ENCODE assay signal across 32 cellular contexts in the genomic region with DNA sequence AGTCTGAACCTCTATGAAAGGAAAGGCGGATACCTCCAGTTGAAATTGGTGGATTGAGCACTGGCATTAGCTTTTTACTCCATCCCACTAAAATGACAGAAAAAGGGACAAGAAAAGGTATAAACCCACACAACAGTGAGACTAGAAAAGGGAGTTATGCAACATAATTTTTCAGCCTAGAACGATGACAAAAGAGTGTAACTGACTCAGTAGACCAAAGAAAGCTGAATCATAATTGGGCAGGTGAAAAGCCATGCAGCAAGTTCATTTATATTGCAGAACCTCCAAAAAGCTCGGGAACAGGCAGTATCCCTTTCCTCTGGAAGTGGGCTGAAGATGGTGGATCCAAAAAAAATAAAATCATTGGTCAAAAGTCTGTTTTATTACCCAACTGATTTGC.
"Had no signal": no experiment of that assay in that cellular context is flagged by ENCODE, and none has a peak within 500 bp of the region (broad histone marks: within the 10 kb centered on the region; RNA-seq: fewer than 3 reads in every experiment).

No MANE protein-coding gene starts in this region.

- H3K27ac Mint-ChIP-seq: activated B cell treated with CpG ODN at 0.5 μM for 24 hours; activated CD4-positive, alpha-beta memory T cell treated with anti-CD3 and anti-CD28 coated beads, Interleukin-2, amount 10 ng/mL, durations not matched to agents 7 days and 5 days; activated CD8-positive, alpha-beta memory T cell treated with anti-CD3 and anti-CD28 coated beads, Interleukin-2, amount 10 ng/mL, durations not matched to agents 7 days and 5 days; activated naive CD4-positive, alpha-beta T cell treated with anti-CD3 and anti-CD28 coated beads, Interleukin-2, amount 10 ng/mL, durations not matched to agents 7 days and 5 days; activated naive CD8-positive, alpha-beta T cell; activated naive CD8-positive, alpha-beta T cell treated with anti-CD3 and anti-CD28 coated beads, Interleukin-2, amount 50 U/mL, for 24 hours; brain; IgD-negative memory B cell; T-cell had no signal

- H3K4me1 Mint-ChIP-seq: activated B cell treated with CpG ODN at 0.5 μM for 24 hours; activated CD4-positive, alpha-beta memory T cell treated with anti-CD3 and anti-CD28 coated beads, Interleukin-2, amount 10 ng/mL, durations not matched to agents 7 days and 5 days; activated naive CD4-positive, alpha-beta T cell treated with anti-CD3 and anti-CD28 coated beads, Interleukin-2, amount 10 ng/mL, durations not matched to agents 7 days and 5 days; activated naive CD8-positive, alpha-beta T cell treated with anti-CD3 and anti-CD28 coated beads, Interleukin-2, amount 50 U/mL, for 24 hours; IgD-negative memory B cell; T-cell had no signal

- H3K9me3 Mint-ChIP-seq: activated B cell treated with CpG ODN at 0.5 μM for 24 hours; activated CD4-positive, alpha-beta memory T cell treated with anti-CD3 and anti-CD28 coated beads, Interleukin-2, amount 10 ng/mL, durations not matched to agents 7 days and 5 days; activated naive CD4-positive, alpha-beta T cell treated with anti-CD3 and anti-CD28 coated beads, Interleukin-2, amount 10 ng/mL, durations not matched to agents 7 days and 5 days; activated naive CD8-positive, alpha-beta T cell treated with anti-CD3 and anti-CD28 coated beads, Interleukin-2, amount 50 U/mL, for 24 hours; T-cell had no signal

- H3K36me3 Mint-ChIP-seq: activated CD8-positive, alpha-beta memory T cell treated with anti-CD3 and anti-CD28 coated beads, Interleukin-2, amount 10 ng/mL, durations not matched to agents 7 days and 5 days; activated naive CD4-positive, alpha-beta T cell treated with anti-CD3 and anti-CD28 coated beads, Interleukin-2, amount 10 ng/mL, durations not matched to agents 7 days and 5 days; activated naive CD8-positive, alpha-beta T cell; brain; IgD-negative memory B cell; T-cell had no signal

- H3K9ac ChIP-seq: KMS-11 had no signal

- H3K4me3 ChIP-seq: cardiac muscle cell, Peyer's patch, SJSA1 had no signal

- H3K4me2 ChIP-seq: KMS-11 had no signal

- H3K4me3 Mint-ChIP-seq: activated B cell treated with CpG ODN at 0.5 μM for 24 hours; activated CD4-positive, alpha-beta memory T cell treated with anti-CD3 and anti-CD28 coated beads, Interleukin-2, amount 10 ng/mL, durations not matched to agents 7 days and 5 days; activated CD8-positive, alpha-beta memory T cell treated with anti-CD3 and anti-CD28 coated beads, Interleukin-2, amount 10 ng/mL, durations not matched to agents 7 days and 5 days; activated naive CD4-positive, alpha-beta T cell treated with anti-CD3 and anti-CD28 coated beads, Interleukin-2, amount 10 ng/mL, durations not matched to agents 7 days and 5 days; activated naive CD8-positive, alpha-beta T cell; activated naive CD8-positive, alpha-beta T cell treated with anti-CD3 and anti-CD28 coated beads, Interleukin-2, amount 50 U/mL, for 24 hours; brain; IgD-negative memory B cell; T-cell had no signal

- H3K4me1 ChIP-seq: Peyer's patch, SJSA1 had no signal

- H3K36me3 ChIP-seq: cardiac muscle cell, Peyer's patch, SJSA1 had no signal

- H3K27ac ChIP-seq: cardiac muscle cell, KMS-11, Peyer's patch, SJSA1, VCaP had no signal

- ATAC-seq: activated CD8-positive, alpha-beta memory T cell treated with anti-CD3 and anti-CD28 coated beads, Interleukin-2, amount 10 ng/mL, durations not matched to agents 7 days and 5 days; activated naive CD8-positive, alpha-beta T cell treated with anti-CD3 and anti-CD28 coated beads, Interleukin-2, amount 50 U/mL, for 24 hours; SK-N-SH treated with all-trans-retinoic acid at 6 μM for 48 hours; T-cell had no signal

- H3K9me3 ChIP-seq: Peyer's patch, SJSA1 had no signal

- DNase-seq: activated B cell treated with CpG ODN at 0.5 μM for 24 hours; activated CD4-positive, alpha-beta memory T cell treated with anti-CD3 and anti-CD28 coated beads, Interleukin-2, amount 10 ng/mL, durations not matched to agents 7 days and 5 days; activated CD4-positive, alpha-beta T cell treated with anti-CD3 and anti-CD28 coated beads for 4 hours; activated CD4-positive, CD25-positive, alpha-beta regulatory T cell treated with anti-CD3 and anti-CD28 coated beads, Interleukin-2, amount 50 U/mL, for 72 hours; activated CD8-positive, alpha-beta memory T cell treated with anti-CD3 and anti-CD28 coated beads for 24 hours; activated CD8-positive, alpha-beta memory T cell treated with anti-CD3 and anti-CD28 coated beads, Interleukin-2, amount 10 ng/mL, durations not matched to agents 7 days and 5 days; activated CD8-positive, alpha-beta memory T cell treated with anti-CD3 and anti-CD28 coated beads, Interleukin-2, amount 50 U/mL, for 48 hours; activated effector memory CD4-positive, alpha-beta T cell treated with Interleukin-2 at 50 U/mL for 16 hours; activated naive CD4-positive, alpha-beta T cell treated with anti-CD3 and anti-CD28 coated beads, Interleukin-2, amount 10 ng/mL, durations not matched to agents 7 days and 5 days; activated naive CD8-positive, alpha-beta T cell treated with anti-CD3 and anti-CD28 coated beads, Interleukin-2, amount 50 U/mL, for 24 hours; activated T-cell treated with anti-CD3 and anti-CD28 coated beads, Interleukin-2, amount 50 U/mL, for 48 hours; anterior cingulate cortex; cerebellar nuclear complex; NCI-H1092; NCI-H1436 treated with DMSO at 0.1 percent for 48 hours; NCI-H1694 treated with DMSO at 0.1 percent for 48 hours; NCI-H2029; NCI-H345; NCI-H69; Peyer's patch; RPMI8226; SHP77 treated with DMSO at 0.1 percent for 48 hours; T-cell; T-helper 9 cell had no signal

- H3K27me3 ChIP-seq: Peyer's patch, SJSA1 had no signal
